8 cellular contexts compared by ENCODE assay signal in genomic region chr19:39435499-39436349, GRCh38. TPM values are rescaled to one million over a fixed set of nuclear protein-coding genes. Genes with fewer than 3 reads are reported as not detected.
DNase-seq lines count a peak whose midpoint lies in the region; TF ChIP-seq lines count a peak whose summit lies in the region.

Gene RPS16, minus strand, starts transcription at chr19:39435949. Its CDS starts 54 bp downstream, at chr19:39435895.

- DNase-seq in CMK (ENCODE audit: low read depth) (peak; percentile 95), GM20000 (ENCODE audit: low spot score) (peak; percentile 92), HT1080 (ENCODE audit: low read depth) (peak; percentile 96), NOMO-1 (lab: John Stamatoyannopoulos, UW; ENCODE audit: unreplicated experiment in 2 of 2) (peak; percentile 97 to 98), medulla oblongata (ENCODE audit: extremely low spot score) (peak; percentile 98)
- peak; percentile 99 for DNase-seq in activated CD8-positive, alpha-beta memory T cell treated with anti-CD3 and anti-CD28 coated beads for 24 hours
- peak; percentile 97 for DNase-seq in effector CD8-positive, alpha-beta T cell (lab: John Stamatoyannopoulos, UW)
- DNase-seq in stimulated activated CD4-positive, alpha-beta T cell treated with anti-CD3 and anti-CD28 coated beads, TNF-alpha, amount 100 ng/mL, for 48 hours (ENCODE audit: low read depth in 3 of 3): peak; percentile 99 to 100 (median 99)

- no peak for TF ChIP-seq CTCF in GM20000 (IDR thresholded peaks at IDR 0.05; ENCODE audit: extremely low read depth, missing control alignments)

RNA-seq across cellular contexts. Expression of gene RPS16, which starts in this region (rescaled TPM):
- 222 and 315 TPM in 2 replicates for total RNA-seq in HT1080 (2014; rRNA removed; shearing (Covaris generic))
- polyA plus RNA-seq in HT1080 (2015; cell fraction: cytosol; rRNA removed): 3,000 and 3,125 TPM in 2 replicates
- 867 and 978 TPM in 2 replicates for polyA plus RNA-seq in HT1080 (2015; cell fraction: nucleus; rRNA removed)

Comparison
In these comparisons a context has a peak if more than half of its experiments do, and no peak if none do; other contexts are left out.
1. Peak in every context shown above with its lines: DNase-seq.